Comparison of ENCODE assay signal across 19 cellular contexts in genomic region chrX:82081027-82081426, GRCh38.
DNase-seq lines count a peak whose midpoint lies in the region; ATAC-seq and TF ChIP-seq lines count a peak whose summit lies in the region.
"Had no signal": no experiment of that assay in that cellular context is flagged by ENCODE, and none has a peak within 500 bp of the region (broad histone marks: within the 10 kb centered on the region; RNA-seq: fewer than 3 reads in every experiment).

No MANE protein-coding gene starts in this region.

- POLR2A ChIA-PET in PC-9 (lab: Charles Lee; ENCODE audit: unreplicated experiment), result no interaction called here

- H3K4me1 ChIP-seq in PC-9 (replicated peaks; ENCODE audit: insufficient read depth) (no peaks in the 10 kb centered on the region), right lobe of liver (no peaks in the 10 kb centered on the region), transverse colon (no peaks in the 10 kb centered on the region)
- H3K4me1 ChIP-seq: breast epithelium, upper lobe of right lung had no signal

- 8% methylated on average over 1 of the region's 1 CpG for WGBS in right lobe of liver (ENCODE audit: insufficient coverage, low coverage, low lambda C conversion rate, missing lambda C conversion rate)
- 7% methylated on average over 1 of the region's 1 CpG; no CpG with 5 or more reads in 1 of the 2 donors for WGBS in transverse colon (ENCODE audit: low coverage in 1 of 2), 2 donors

- H3K27ac ChIP-seq in PC-9 (no peak overlapping the region), right lobe of liver (no peak overlapping the region), transverse colon (no peak overlapping the region)
- H3K27ac ChIP-seq: breast epithelium, upper lobe of right lung had no signal

- DNase-seq in DMS53 treated with DMSO at 0.1 percent for 48 hours (lab: John Stamatoyannopoulos, UW; ENCODE audit: unreplicated experiment) (peak; percentile 1), PC-9 (no peak), right lobe of liver (no peak), HCEC 1CT (no peak), islet precursor cell (no peak), transverse colon (no peak)
- DNase-seq: activated B cell treated with CpG ODN at 0.5 μM for 24 hours; activated CD4-positive, alpha-beta T cell treated with anti-CD3 and anti-CD28 coated beads, Interleukin-2, amount 50 U/mL, for 48 hours; activated gamma-delta T cell treated with Interleukin-2 at 50 U/mL for 16 hours; activated T-cell treated with anti-CD3 and anti-CD28 coated beads for 4 hours; GOT3; KG1; left ventricle myocardium superior; NCI-H2171 treated with DMSO at 0.1 percent for 48 hours; stimulated activated CD4-positive, alpha-beta T cell treated with anti-CD3 and anti-CD28 coated beads, Interleukin-4, amount 100 ng/mL, for 24 hours; stimulated activated naive CD8-positive, alpha-beta T cell treated with anti-CD3 and anti-CD28 coated beads, Interleukin-15, amount 100 ng/mL, for 72 hours; upper lobe of right lung had no signal

- H4K20me1 ChIP-seq in PC-9 (ENCODE audit: insufficient read depth), result no peaks in the 10 kb centered on the region

- H3K27me3 ChIP-seq in PC-9 (ENCODE audit: insufficient read depth, low read depth) (no peaks in the 10 kb centered on the region), right lobe of liver (no peaks in the 10 kb centered on the region), transverse colon (no peaks in the 10 kb centered on the region)
- H3K27me3 ChIP-seq: upper lobe of right lung had no signal

- no peaks in the 10 kb centered on the region for H3K79me2 ChIP-seq in PC-9 (ENCODE audit: low read depth)

- no peak overlapping the region for H2AFZ ChIP-seq in PC-9

- BruUV-seq in PC-9 (replicated peaks; lab: Mats Ljungman, UMichigan), result no TSS peak

- H3K4me2 ChIP-seq in PC-9, result no peak overlapping the region

- ATAC-seq in right lobe of liver, result peak; percentile 45 to 57 (median 48)
- ATAC-seq: left ventricle myocardium superior; stimulated activated naive CD8-positive, alpha-beta T cell treated with anti-CD3 and anti-CD28 coated beads, Interleukin-15, amount 100 ng/mL, for 72 hours; upper lobe of right lung had no signal

- in situ Hi-C loops in transverse colon (cut with MboI; ENCODE audit: low pct_ligation_motif_present in 1 of 4, low pct_unique_long_range_greater_than_20kb in 1 of 4, low sequenced_read_pairs in 3 of 4), result no loop called here

- H3K4me3 ChIP-seq in PC-9 (no peak overlapping the region), right lobe of liver (no peak overlapping the region), transverse colon (no peak overlapping the region)
- H3K4me3 ChIP-seq: breast epithelium, upper lobe of right lung had no signal

- TF ChIP-seq CTCF in LNCAP (IDR thresholded peaks at IDR 0.05) (peak; percentile 30; the same call in 1 of the 2 replicates), PC-9 (conservative IDR thresholded peaks at IDR 0.05) (peak; percentile 37; the same call in 1 of the 2 replicates), right lobe of liver (IDR thresholded peaks at IDR 0.05) (peak; percentile 30 to 44 (median 34)), transverse colon (IDR thresholded peaks at IDR 0.05) (no peak)

- H3K36me3 ChIP-seq in PC-9 (ENCODE audit: low read depth) (no peaks in the 10 kb centered on the region), right lobe of liver (no peaks in the 10 kb centered on the region), transverse colon (no peaks in the 10 kb centered on the region)
- H3K36me3 ChIP-seq: breast epithelium, upper lobe of right lung had no signal

- H3K9me3 ChIP-seq in PC-9 (ENCODE audit: insufficient read depth, low read depth) (no peaks in the 10 kb centered on the region), right lobe of liver (peaks cover 0 to 3% (median 0%) of the 10 kb centered on the region in 4 donors), transverse colon (no peaks in the 10 kb centered on the region)
- H3K9me3 ChIP-seq: upper lobe of right lung had no signal

- H3K9me2 ChIP-seq in PC-9 (ENCODE audit: insufficient read depth), result no peaks in the 10 kb centered on the region

- no peak for TF ChIP-seq POLR2A in right lobe of liver (IDR thresholded peaks at IDR 0.05)
- no peak for TF ChIP-seq POLR2A in transverse colon (IDR thresholded peaks at IDR 0.05)

- no peaks in the 10 kb centered on the region for H3F3A ChIP-seq in PC-9 (ENCODE audit: insufficient read depth, low read depth)

- no peak for TF ChIP-seq EP300 in transverse colon (IDR thresholded peaks at IDR 0.05; ENCODE audit: low read depth)

- intact Hi-C loops in PC-9 (cut with micrococcal nuclease; ENCODE audit: unreplicated experiment) (no loop called here), right lobe of liver (cut with DNase I) (no loop called here), transverse colon (cut with DNase I; ENCODE audit: low total_unique reads) (no loop called here)

- CTCF ChIA-PET in PC-9 (lab: Charles Lee), result no interaction called here

Comparison
In these comparisons a context has a peak if more than half of its experiments do, and no peak if none do; other contexts are left out.
1. CTCF ChIP-seq: peak in LNCAP (single experiment), PC-9 (single experiment) and right lobe of liver (4 of 4); none in transverse colon (0 of 5).